In genomic region chrX:139204903-139205667, GRCh38 we compare ENCODE assay signal across 8 cellular contexts.
DNase-seq lines count a peak whose midpoint lies in the region; ATAC-seq lines count a peak whose summit lies in the region.

No MANE protein-coding gene starts in this region.

- no peak overlapping the region for H3K27ac Mint-ChIP-seq in effector memory CD8-positive, alpha-beta T cell

- H3K36me3 Mint-ChIP-seq in effector memory CD8-positive, alpha-beta T cell (ENCODE audit: insufficient read depth) = no peaks in the 10 kb centered on the region

- H3K4me3 Mint-ChIP-seq in effector memory CD8-positive, alpha-beta T cell = peak overlapping the region; percentile 41 to 60

- H3K27me3 ChIP-seq in mucosa of stomach (ENCODE audit: control insufficient read depth, insufficient read depth, low read length) (peaks cover 13% of the 10 kb centered on the region), aorta (ENCODE audit: control insufficient read depth in 1 of 2, insufficient read depth in 2 of 2, low read length in 1 of 2) (no peaks in the 10 kb centered on the region)

- peak overlapping the region; percentile 34 for H3K9ac ChIP-seq in mucosa of stomach (ENCODE audit: low read length)

- H3K4me1 ChIP-seq in mucosa of stomach (ENCODE audit: control insufficient read depth, insufficient read depth, low read length) = peaks cover 4% of the 10 kb centered on the region
- no peaks in the 10 kb centered on the region for H3K4me1 ChIP-seq in aorta (ENCODE audit: control insufficient read depth in 1 of 2, insufficient read depth in 2 of 2, low read length in 2 of 2)

- ATAC-seq in GM18511 (IDR thresholded peaks at IDR 0.05; ENCODE audit: unreplicated experiment) (peak; percentile 40), aorta (ENCODE audit: low FRiP score) (peak; percentile 34), HG02763 (IDR thresholded peaks at IDR 0.05; ENCODE audit: unreplicated experiment) (no peak), HG03045 (IDR thresholded peaks at IDR 0.05; ENCODE audit: unreplicated experiment) (no peak)
- ATAC-seq in effector memory CD8-positive, alpha-beta T cell (replicated peaks) = no peak

- intact Hi-C loops in aorta (cut with DNase I) = no loop called here

- DNase-seq in NCI-H69 (lab: John Stamatoyannopoulos, UW) (peak; percentile 79), aorta (peak in 1 of 2 donors; percentile 75), HuH-7.5 (ENCODE audit: low spot score) (no peak)
- no peak for DNase-seq in effector memory CD8-positive, alpha-beta T cell

- WGBS in aorta, 2 donors = 1 to 24% methylated on average over 58 of the region's 58 CpGs

- no peaks in the 10 kb centered on the region for H3K9me3 Mint-ChIP-seq in effector memory CD8-positive, alpha-beta T cell

- H3K9me3 ChIP-seq in mucosa of stomach (ENCODE audit: control insufficient read depth, low read length) (no peaks in the 10 kb centered on the region), aorta (ENCODE audit: control insufficient read depth, low read length) (no peaks in the 10 kb centered on the region)

- H3K36me3 ChIP-seq in mucosa of stomach (ENCODE audit: control insufficient read depth, insufficient read depth, low read length) (no peaks in the 10 kb centered on the region), aorta (ENCODE audit: control insufficient read depth in 1 of 2, insufficient read depth in 2 of 2, low read length in 1 of 2) (no peaks in the 10 kb centered on the region)

- peaks cover 0 to 2% of the 10 kb centered on the region in 2 donors for H3K4me1 Mint-ChIP-seq in effector memory CD8-positive, alpha-beta T cell (ENCODE audit: low read depth in 2 of 2)

- H3K27ac ChIP-seq in aorta (ENCODE audit: low read depth in 1 of 2, low read length in 2 of 2) = no peak overlapping the region

- H3K4me3 ChIP-seq in mucosa of stomach (ENCODE audit: low read length) (no peak overlapping the region), aorta (ENCODE audit: low read length in 2 of 2) (peak overlapping the region; percentile 40 to 45)

- peaks cover 8 to 30% of the 10 kb centered on the region in 2 donors for H3K27me3 Mint-ChIP-seq in effector memory CD8-positive, alpha-beta T cell

Comparison
In these comparisons a context has a peak if more than half of its experiments do, and no peak if none do; other contexts are left out.
1. ATAC-seq: peak in GM18511 (single experiment) and aorta (single experiment); none in effector memory CD8-positive, alpha-beta T cell (single experiment), HG02763 (single experiment) and HG03045 (single experiment).